ENCODE assay signal across 13 cellular contexts in genomic region chr12:81170072-81170471, GRCh38.
"Had no signal": no experiment of that assay in that cellular context is flagged by ENCODE, and none has a peak within 500 bp of the region (broad histone marks: within the 10 kb centered on the region; RNA-seq: fewer than 3 reads in every experiment).

No MANE protein-coding gene starts in this region.

- DNase-seq: activated CD4-positive, alpha-beta T cell treated with anti-CD3 and anti-CD28 coated beads, Interleukin-2, amount 10 ng/mL, durations not matched to agents 7 days and 5 days; activated T-cell treated with anti-CD3 and anti-CD28 coated beads, Interleukin-2, amount 50 U/mL, for 1 hour; amygdala; colonic mucosa; effector CD8-positive, alpha-beta T cell; islet precursor cell; stimulated activated CD4-positive, alpha-beta T cell treated with anti-CD3 and anti-CD28 coated beads, Interleukin-4, amount 100 ng/mL, for 24 hours; upper lobe of left lung had no signal

- H3K4me3 ChIP-seq: colonic mucosa, neural progenitor cell, upper lobe of left lung had no signal

- ATAC-seq: SK-N-SH treated with all-trans-retinoic acid at 6 μM for 48 hours, WTC11 had no signal

- H3K27me3 ChIP-seq: colonic mucosa, neural progenitor cell, upper lobe of left lung had no signal

- H3K27ac ChIP-seq: colonic mucosa, epithelial cell of prostate, neural progenitor cell, parathyroid adenoma, upper lobe of left lung had no signal

- H3K36me3 ChIP-seq: colonic mucosa, neural progenitor cell, upper lobe of left lung had no signal
